In genomic region chr7:41955475-41956243, GRCh38 we compare ENCODE assay signal across 8 cellular contexts.
DNase-seq lines count a peak whose midpoint lies in the region; ATAC-seq and TF ChIP-seq lines count a peak whose summit lies in the region.

No MANE protein-coding gene starts in this region.

- DNase-seq in AG09309 (ENCODE audit: low read depth) (peak; percentile 98), NB4 (ENCODE audit: low read depth) (peak; percentile 91), chondrocyte (ENCODE audit: low spot score) (peak; percentile 96), left kidney (ENCODE audit: low read depth, low spot score) (peak; percentile 91), thoracic aorta (ENCODE audit: low spot score) (peak; percentile 88), T-helper 1 cell (no peak)
- no peak for DNase-seq in activated CD4-positive, alpha-beta T cell treated with anti-CD3 and anti-CD28 coated beads, Interleukin-2, amount 50 U/mL, for 1 hour

- H3K27ac ChIP-seq in thoracic aorta = no peak overlapping the region

- H3K27me3 Mint-ChIP-seq in chondrocyte (ENCODE audit: low read depth) = peaks cover 3% of the 10 kb centered on the region

- H3K27me3 ChIP-seq in thoracic aorta (replicated peaks; ENCODE audit: insufficient read depth) = no peaks in the 10 kb centered on the region

- no peaks in the 10 kb centered on the region for H3K9me3 Mint-ChIP-seq in chondrocyte (ENCODE audit: low read depth)

- H3K4me1 Mint-ChIP-seq in chondrocyte (ENCODE audit: low read depth) = peaks cover 41% of the 10 kb centered on the region

- H3K36me3 ChIP-seq in thoracic aorta = no peaks in the 10 kb centered on the region

- peak; percentile 90 for ATAC-seq in thoracic aorta (ENCODE audit: insufficient number of reproducible peaks, low FRiP score, low read depth)
- no peak for ATAC-seq in HG02870 (IDR thresholded peaks at IDR 0.05; ENCODE audit: unreplicated experiment)

- no peak for TF ChIP-seq POLR2A in NB4 (IDR thresholded peaks at IDR 0.05; ENCODE audit: extremely low read depth, insufficient read length)

- no peak overlapping the region; the same call in 1 of the 2 replicates for H3K4me3 ChIP-seq in AG09309 (ENCODE audit: control insufficient read depth, low read depth, low read length)
- H3K4me3 ChIP-seq in NB4 (ENCODE audit: low read depth, low read length) = no peak overlapping the region
- peak overlapping the region; percentile 36 for H3K4me3 ChIP-seq in thoracic aorta

- H3K4me1 ChIP-seq in thoracic aorta (ENCODE audit: control insufficient read depth in 1 of 2, low read depth in 2 of 2) = peaks cover 16 to 27% of the 10 kb centered on the region in 2 donors

- no peaks in the 10 kb centered on the region for H3K36me3 Mint-ChIP-seq in chondrocyte (ENCODE audit: low read depth)

- H3K9me3 ChIP-seq in thoracic aorta = no peaks in the 10 kb centered on the region

- H3K4me3 Mint-ChIP-seq in chondrocyte (ENCODE audit: unreplicated experiment) = peak overlapping the region; percentile 40

- no peak for TF ChIP-seq CTCF in AG09309 (IDR thresholded peaks at IDR 0.05; ENCODE audit: control insufficient read depth, insufficient read depth, low read depth, low read length, missing control alignments)
- no peak for TF ChIP-seq CTCF in NB4 (IDR thresholded peaks at IDR 0.05; ENCODE audit: low read depth, low read length)
- TF ChIP-seq CTCF in chondrocyte (IDR thresholded peaks at IDR 0.05) = peak; percentile 8
- TF ChIP-seq CTCF in thoracic aorta (IDR thresholded peaks at IDR 0.05) = no peak

- H3K27ac Mint-ChIP-seq in chondrocyte (ENCODE audit: unreplicated experiment) = peak overlapping the region; percentile 79

Comparison
In these comparisons a context has a peak if more than half of its experiments do, and no peak if none do; other contexts are left out.
1. DNase-seq: peak in AG09309 (single experiment), NB4 (single experiment), chondrocyte (single experiment), left kidney (single experiment) and thoracic aorta (single experiment); none in T-helper 1 cell (0 of 5) and activated CD4-positive, alpha-beta T cell treated with anti-CD3 and anti-CD28 coated beads, Interleukin-2, amount 50 U/mL, for 1 hour (single experiment).